Comparison of ENCODE assay signal across 1 cellular context in the genomic region with DNA sequence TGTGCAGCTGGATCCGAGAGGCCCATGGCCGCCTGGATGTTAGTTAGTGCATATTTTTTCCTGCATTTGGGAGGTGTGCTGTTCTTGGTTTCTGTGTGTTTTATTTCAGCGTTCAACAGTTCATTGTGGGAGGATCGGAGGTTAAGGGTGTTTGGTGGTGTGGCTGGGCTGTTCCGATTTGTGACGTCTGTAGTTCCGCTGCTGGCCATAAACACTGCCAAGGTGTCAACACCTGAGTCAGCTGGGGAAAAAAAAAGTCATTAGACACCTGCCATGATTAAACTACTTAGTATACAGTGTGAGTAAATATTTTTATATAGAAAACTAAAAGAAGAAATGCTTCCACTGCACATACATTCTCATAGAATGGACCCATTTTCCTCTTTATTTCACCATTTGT.
TF ChIP-seq lines count a peak whose summit lies in the region.

No MANE protein-coding gene starts in this region.

TF ChIP-seq in GM23338, 12 proteins besides CTCF, POLR2A, EP300 and RAD21 (continued from another document):
- no peak for TF ChIP-seq ETS1 (IDR thresholded peaks at IDR 0.05)
- TF ChIP-seq JUNB (IDR thresholded peaks at IDR 0.05; ENCODE audit: unreplicated experiment): no peak
- no peak for TF ChIP-seq ZNF114 (CRISPR knock-in tag; IDR thresholded peaks at IDR 0.05)
- no peak for TF ChIP-seq ZNF462 (CRISPR knock-in tag; IDR thresholded peaks at IDR 0.05)
- no peak for TF ChIP-seq EZH2 (IDR thresholded peaks at IDR 0.05; ENCODE audit: low read depth, unreplicated experiment)
- no peak for TF ChIP-seq CREB1 (CRISPR knock-in tag; IDR thresholded peaks at IDR 0.05; ENCODE audit: low read depth)
- TF ChIP-seq NANOG (IDR thresholded peaks at IDR 0.05; ENCODE audit: borderline replicate concordance): no peak
- TF ChIP-seq ZNF331 (CRISPR knock-in tag; IDR thresholded peaks at IDR 0.05; ENCODE audit: low read depth): no peak
- no peak for TF ChIP-seq EZH2phosphoT487 (IDR thresholded peaks at IDR 0.05; ENCODE audit: unreplicated experiment)
- no peak for TF ChIP-seq POLR2AphosphoS5 (IDR thresholded peaks at IDR 0.05; ENCODE audit: low read depth)
- TF ChIP-seq STAT1 (IDR thresholded peaks at IDR 0.05; ENCODE audit: unreplicated experiment): no peak
